18 cellular contexts compared by ENCODE assay signal in genomic region chr2:171966688-171967087, GRCh38.
"Had no signal": no experiment of that assay in that cellular context is flagged by ENCODE, and none has a peak within 500 bp of the region (broad histone marks: within the 10 kb centered on the region; RNA-seq: fewer than 3 reads in every experiment).

No MANE protein-coding gene starts in this region.

- H3K4me1 ChIP-seq: SJCRH30 had no signal

- ATAC-seq: HepG2, Panc1, PC-3, SK-N-SH treated with all-trans-retinoic acid at 6 μM for 48 hours had no signal

- H3K27ac ChIP-seq: RWPE1, SJCRH30 had no signal

- FAIRE-seq: HepG2 had no signal

- DNase-seq: IMR-90; Karpas-422; KG1; MG63; NCI-H1694 treated with DMSO at 0.1 percent for 48 hours; NCI-H2171 treated with DMSO at 0.1 percent for 48 hours; NCI-H345; NCI-H446 treated with DMSO at 0.1 percent for 48 hours; NCI-H524; NCI-H526 treated with DMSO at 0.1 percent for 48 hours; NK-92 treated with Interleukin-12 subunit alpha and Interleukin-12 subunit beta, amount 100 ng/mL, for 24 hours; PC-3; SHP77 treated with DMSO at 0.1 percent for 48 hours; SJCRH30 had no signal

- H3K27me3 ChIP-seq: MG63, SJCRH30 had no signal

- H3K9me3 ChIP-seq: MG63, SJCRH30 had no signal

- H3K4me3 ChIP-seq: MG63, SJCRH30 had no signal
